ENCODE assay signal across 18 cellular contexts in the genomic region with DNA sequence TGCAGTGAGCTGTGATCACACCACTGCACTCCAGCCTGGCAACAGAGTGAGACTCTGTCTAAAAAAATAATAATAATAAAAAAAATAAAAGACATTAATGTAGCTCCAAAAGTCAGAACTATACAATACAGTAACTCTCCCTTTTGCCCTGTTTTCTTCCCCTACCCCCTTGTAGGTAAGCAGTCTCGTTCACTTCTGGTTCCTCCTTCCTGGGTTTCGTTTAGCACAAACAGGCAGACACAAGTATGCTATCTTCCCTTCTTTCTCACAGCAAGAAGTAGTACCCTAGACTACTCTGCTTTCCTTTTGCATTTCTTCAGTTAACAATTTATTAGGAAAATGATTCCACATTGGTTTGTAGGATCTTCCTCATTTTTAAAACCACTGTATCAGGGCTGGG.
"Had no signal": no experiment of that assay in that cellular context is flagged by ENCODE, and none has a peak within 500 bp of the region (broad histone marks: within the 10 kb centered on the region; RNA-seq: fewer than 3 reads in every experiment).

No MANE protein-coding gene starts in this region.

- H3K36me3 ChIP-seq: thyroid gland had no signal

- H3K9me3 ChIP-seq: neutrophil, right atrium auricular region, sigmoid colon, thyroid gland had no signal

- H3K79me2 ChIP-seq: hepatocyte had no signal

- H3K4me2 ChIP-seq: hepatocyte had no signal

- H3K27ac ChIP-seq: foreskin keratinocyte, hepatocyte, neutrophil, right atrium auricular region, sigmoid colon, skin epidermis, thyroid gland had no signal

- H3K4me1 ChIP-seq: foreskin keratinocyte, right atrium auricular region, sigmoid colon had no signal

- ATAC-seq: foreskin keratinocyte; left colon; left ventricle myocardium superior; naive thymus-derived CD8-positive, alpha-beta T cell had no signal

- DNase-seq: effector CD4-positive, alpha-beta T cell; endodermal cell; erythroblast; foreskin keratinocyte; head of caudate nucleus; left colon; left ventricle myocardium superior; naive thymus-derived CD8-positive, alpha-beta T cell; sigmoid colon; stimulated activated CD4-positive, alpha-beta T cell treated with anti-CD3 and anti-CD28 coated beads, Interleukin-2, amount 100 ng/mL, for 24 hours; stimulated activated CD4-positive, alpha-beta T cell treated with anti-CD3 and anti-CD28 coated beads, Interleukin-4, amount 100 ng/mL, for 4 hours; stimulated activated naive CD4-positive, alpha-beta T cell treated with Interleukin-2 at 50 U/mL for 16 hours; thyroid gland had no signal

- H3K27me3 ChIP-seq: foreskin keratinocyte, hepatocyte, neutrophil, right atrium auricular region, sigmoid colon, thyroid gland had no signal

- H2AFZ ChIP-seq: hepatocyte had no signal

- H3K4me3 ChIP-seq: hepatocyte, lung, right atrium auricular region, sigmoid colon, skin epidermis, thyroid gland had no signal
